22 cellular contexts compared by ENCODE assay signal in genomic region chr1:178927003-178927402, GRCh38. TPM values are rescaled to one million over a fixed set of nuclear protein-coding genes. Genes with fewer than 3 reads are reported as not detected.
DNase-seq lines count a peak whose midpoint lies in the region; ATAC-seq and TF ChIP-seq lines count a peak whose summit lies in the region.
"Had no signal": no experiment of that assay in that cellular context is flagged by ENCODE, and none has a peak within 500 bp of the region (broad histone marks: within the 10 kb centered on the region; RNA-seq: fewer than 3 reads in every experiment).

No MANE protein-coding gene starts in this region.

- peaks cover 50% of the 10 kb centered on the region for H3K4me1 Mint-ChIP-seq in nephron

- no peak for DNase-seq in heart left ventricle
- DNase-seq in left cardiac atrium = no peak
- DNase-seq in UCSD-AML1 (lab: John Stamatoyannopoulos, UW; ENCODE audit: unreplicated experiment) = no peak
- no peak for DNase-seq in activated effector memory CD4-positive, alpha-beta T cell treated with anti-CD3 and anti-CD28 coated beads, Interleukin-2, amount 50 U/mL, for 16 hours
- DNase-seq: BE2C; Caco-2; CD4-positive, alpha-beta T cell; GM23248; Karpas-422; NCI-H1436; NCI-H2029; NCI-H345; NCI-H524 treated with DMSO at 0.1 percent for 48 hours; SJCRH30 had no signal

- H3K36me3 ChIP-seq in heart left ventricle (no peaks in the 10 kb centered on the region), gastroesophageal sphincter (no peaks in the 10 kb centered on the region)
- H3K36me3 ChIP-seq: BE2C had no signal

- H3K27me3 Mint-ChIP-seq in nephron (ENCODE audit: low read depth) = no peaks in the 10 kb centered on the region
- H3K27me3 Mint-ChIP-seq: CD4-positive, alpha-beta T cell had no signal

- H3K27ac ChIP-seq in heart left ventricle (peak overlapping the region in 3 of 12 donors; percentile 5 to 92 (median 45)), gastroesophageal sphincter (peak overlapping the region in 3 of 4 donors; percentile 11 to 93 (median 22))
- H3K27ac ChIP-seq: GM23248, SJCRH30 had no signal

- no peak for TF ChIP-seq POLR2A in heart left ventricle (IDR thresholded peaks at IDR 0.05)
- TF ChIP-seq POLR2A in gastroesophageal sphincter (IDR thresholded peaks at IDR 0.05) = no peak

- H3K36me3 Mint-ChIP-seq in nephron (ENCODE audit: low read depth) = peaks cover 32% of the 10 kb centered on the region

- ATAC-seq in heart left ventricle = peak; percentile 42 to 93 (median 84)
- no peak for ATAC-seq in left cardiac atrium
- no peak for ATAC-seq in gastroesophageal sphincter
- ATAC-seq in GM21786 (IDR thresholded peaks at IDR 0.05; ENCODE audit: unreplicated experiment) = no peak
- no peak for ATAC-seq in HG02973 (IDR thresholded peaks at IDR 0.05; ENCODE audit: unreplicated experiment)
- ATAC-seq: HCT116, HepG2 had no signal

- peaks cover 18% of the 10 kb centered on the region for H3K9me3 Mint-ChIP-seq in nephron

- intact Hi-C loops in heart left ventricle (cut with DNase I) = no loop called here
- intact Hi-C loops in left cardiac atrium (cut with DNase I) = no loop called here

- H3K4me3 ChIP-seq in heart left ventricle (no peak overlapping the region), gastroesophageal sphincter (no peak overlapping the region)
- H3K4me3 ChIP-seq: GM23248, SJCRH30 had no signal

- peaks cover 0 to 18% (median 3%) of the 10 kb centered on the region in 12 donors for H3K9me3 ChIP-seq in heart left ventricle
- no peaks in the 10 kb centered on the region for H3K9me3 ChIP-seq in gastroesophageal sphincter
- H3K9me3 ChIP-seq: BE2C, Caco-2 had no signal

- no peaks in the 10 kb centered on the region for H3K27me3 ChIP-seq in heart left ventricle
- H3K27me3 ChIP-seq in gastroesophageal sphincter = no peaks in the 10 kb centered on the region
- H3K27me3 ChIP-seq: BE2C, SJCRH30 had no signal

- H3K4me1 ChIP-seq in heart left ventricle (peaks cover 0 to 34% (median 9%) of the 10 kb centered on the region in 12 donors), gastroesophageal sphincter (peaks cover 13 to 52% (median 20%) of the 10 kb centered on the region in 3 donors)
- H3K4me1 ChIP-seq: BE2C, Caco-2, SJCRH30 had no signal

- 53 to 73% (median 70%) methylated on average over 4 of the region's 4 CpGs for WGBS in heart left ventricle, 4 donors
- WGBS in gastroesophageal sphincter (ENCODE audit: low coverage in 1 of 2), 2 donors = 22 to 81% methylated on average over 1 to 4 of the region's 4 CpGs

- TF ChIP-seq CTCF in heart left ventricle (IDR thresholded peaks at IDR 0.05) (no peak), gastroesophageal sphincter (IDR thresholded peaks at IDR 0.05) (no peak), nephron (IDR thresholded peaks at IDR 0.05; ENCODE audit: unreplicated experiment in 3 of 3) (no peak)

- no peak for TF ChIP-seq EP300 in gastroesophageal sphincter (IDR thresholded peaks at IDR 0.05)

- H3K27ac Mint-ChIP-seq in nephron = peak overlapping the region in 2 of 3 experiments; percentile 54
- H3K27ac Mint-ChIP-seq: CD4-positive, alpha-beta T cell had no signal

- H3K4me3 Mint-ChIP-seq in nephron = no peak overlapping the region
- H3K4me3 Mint-ChIP-seq: CD4-positive, alpha-beta T cell had no signal

RNA-seq across cellular contexts. Expression of gene ANGPTL1, which starts 56.1 kb away (rescaled TPM):
- total RNA-seq in heart left ventricle = 10 to 100 TPM in 7 of 9 donors, 1 to 10 TPM in 2; 7.9 to 31.1 (median 17.6) TPM
- polyA plus RNA-seq in heart left ventricle = 10 to 100 TPM in 1 of 2 donors, 1 to 10 TPM in 1; 5.0 to 12.6 TPM
- 10 to 100 TPM; 14.3 to 19.0 TPM for total RNA-seq in left cardiac atrium
- total RNA-seq in gastroesophageal sphincter = 100 to 1,000 TPM; 152 to 317 (median 184) TPM
- total RNA-seq: A172; Caco-2; CD4-positive, alpha-beta T cell; MCF 10A had no signal

Comparison
In these comparisons a context has a peak if more than half of its experiments do, and no peak if none do; other contexts are left out.
1. ATAC-seq: peak in heart left ventricle (4 of 4); none in left cardiac atrium (0 of 2), gastroesophageal sphincter (single experiment), GM21786 (single experiment) and HG02973 (single experiment).
2. RNA of gene ANGPTL1, which starts 56.1 kb away (total RNA-seq): 152 to 317 TPM in gastroesophageal sphincter; 14.3 to 19.0 TPM in left cardiac atrium and 7.9 to 31.1 TPM in heart left ventricle; every median in the first group is over 4 times any median in the second.